In the genomic region with DNA sequence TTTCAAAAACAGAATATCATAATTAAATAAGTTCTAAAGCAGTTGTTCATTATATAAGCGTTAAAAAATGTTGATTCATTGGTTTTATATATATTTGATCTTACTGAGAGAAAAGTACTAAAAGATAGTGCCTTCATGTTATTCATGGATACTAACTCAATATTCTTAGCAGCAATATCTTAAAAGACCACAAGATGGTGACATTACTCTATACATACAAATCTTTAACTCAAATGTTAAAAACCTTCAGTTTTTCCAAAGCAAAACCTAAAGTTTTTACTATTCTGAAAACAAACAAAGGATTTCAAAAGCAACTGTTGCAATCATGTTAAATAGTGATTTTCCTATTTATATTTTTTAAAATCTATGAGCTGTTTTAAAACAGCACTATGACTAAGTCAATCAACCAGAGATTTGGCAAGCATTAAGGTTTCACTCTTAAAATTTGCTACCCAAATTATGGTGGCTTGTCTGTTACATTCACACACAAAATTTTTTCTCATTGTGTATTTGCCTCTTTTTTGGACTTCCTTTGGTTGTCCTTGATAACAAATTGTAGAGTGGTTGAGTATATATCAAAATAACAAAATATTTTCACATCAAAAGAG, we compare ENCODE assay signal across 10 cellular contexts. TPM values are rescaled to one million over a fixed set of nuclear protein-coding genes. Genes with fewer than 3 reads are reported as not detected.
DNase-seq lines count a peak whose midpoint lies in the region; ATAC-seq, FAIRE-seq and TF ChIP-seq lines count a peak whose summit lies in the region.
"Had no signal": no experiment of that assay in that cellular context is flagged by ENCODE, and none has a peak within 500 bp of the region (broad histone marks: within the 10 kb centered on the region; RNA-seq: fewer than 3 reads in every experiment).

No MANE protein-coding gene starts in this region.

- no peak overlapping the region for H3K4me3 ChIP-seq in transverse colon
- no peak overlapping the region for H3K4me3 ChIP-seq in naive thymus-derived CD4-positive, alpha-beta T cell (ENCODE audit: low read length)
- H3K4me3 ChIP-seq: SJSA1 had no signal

- H3K36me3 Mint-ChIP-seq in immature natural killer cell, result no peaks in the 10 kb centered on the region
- no peaks in the 10 kb centered on the region for H3K36me3 Mint-ChIP-seq in naive thymus-derived CD4-positive, alpha-beta T cell

- no peaks in the 10 kb centered on the region for H3K27me3 Mint-ChIP-seq in immature natural killer cell (ENCODE audit: low read depth in 3 of 3)
- H3K27me3 Mint-ChIP-seq in naive thymus-derived CD4-positive, alpha-beta T cell, result no peaks in the 10 kb centered on the region

- peaks cover 0 to 9% (median 5%) of the 10 kb centered on the region in 6 donors for H3K9me3 Mint-ChIP-seq in immature natural killer cell
- no peaks in the 10 kb centered on the region for H3K9me3 Mint-ChIP-seq in naive thymus-derived CD4-positive, alpha-beta T cell

- no peaks in the 10 kb centered on the region for H3K36me3 ChIP-seq in transverse colon
- H3K36me3 ChIP-seq in naive thymus-derived CD4-positive, alpha-beta T cell (ENCODE audit: control insufficient read depth in 2 of 3, insufficient read depth in 3 of 3, low read length in 3 of 3), result no peaks in the 10 kb centered on the region
- H3K36me3 ChIP-seq: neutrophil, SJSA1 had no signal

- no peak overlapping the region for H3K4me3 Mint-ChIP-seq in immature natural killer cell
- no peak overlapping the region for H3K4me3 Mint-ChIP-seq in naive thymus-derived CD4-positive, alpha-beta T cell

- peak; percentile 46 for ATAC-seq in HG03159 (IDR thresholded peaks at IDR 0.05; ENCODE audit: unreplicated experiment)
- ATAC-seq in naive thymus-derived CD4-positive, alpha-beta T cell, result no peak

- POLR2A ChIA-PET in naive thymus-derived CD4-positive, alpha-beta T cell (lab: Charles Lee), result no interaction called here

- TF ChIP-seq POLR2A in transverse colon (IDR thresholded peaks at IDR 0.05), result no peak

- CTCF ChIA-PET in naive thymus-derived CD4-positive, alpha-beta T cell (lab: Charles Lee), result no interaction called here

- peak; percentile 51 to 70 (median 64) for TF ChIP-seq CTCF in transverse colon (IDR thresholded peaks at IDR 0.05)

- in situ Hi-C loops in transverse colon (cut with MboI; ENCODE audit: low pct_ligation_motif_present in 1 of 4, low pct_unique_long_range_greater_than_20kb in 1 of 4, low sequenced_read_pairs in 3 of 4), result loop anchor here in 1 of 4 donors (25.0 kb wide), 1 partner anchor 1047 kb away; no protein-coding TSS in a partner anchor

- H3K27me3 ChIP-seq in transverse colon, result no peaks in the 10 kb centered on the region
- no peaks in the 10 kb centered on the region for H3K27me3 ChIP-seq in naive thymus-derived CD4-positive, alpha-beta T cell (ENCODE audit: control insufficient read depth in 2 of 2, insufficient read depth in 2 of 2, low read length in 2 of 2)
- H3K27me3 ChIP-seq: neutrophil, SJSA1 had no signal

- intact Hi-C loops in transverse colon (cut with DNase I; ENCODE audit: low total_unique reads), result no loop called here
- intact Hi-C loops in naive thymus-derived CD4-positive, alpha-beta T cell (cut with micrococcal nuclease), result loop anchor here (2.0 to 5.0 kb wide), 2 partner anchors 1045 to 1047 kb away; no protein-coding TSS in a partner anchor

- peak; percentile 97 for FAIRE-seq in frontal cortex (lab: Jason Lieb, UNC)

- peaks cover 0 to 22% (median 8%) of the 10 kb centered on the region in 4 donors for H3K4me1 ChIP-seq in transverse colon
- no peaks in the 10 kb centered on the region for H3K4me1 ChIP-seq in naive thymus-derived CD4-positive, alpha-beta T cell (ENCODE audit: control insufficient read depth in 2 of 2, insufficient read depth in 2 of 2, low read length in 2 of 2)
- H3K4me1 ChIP-seq: SJSA1 had no signal

- no peak overlapping the region for H3K27ac Mint-ChIP-seq in immature natural killer cell
- H3K27ac Mint-ChIP-seq in naive thymus-derived CD4-positive, alpha-beta T cell, result no peak overlapping the region

- 8 to 9% methylated on average over 1 of the region's 1 CpG for WGBS in transverse colon (ENCODE audit: low coverage in 1 of 2), 2 donors

- no peak for TF ChIP-seq EP300 in transverse colon (IDR thresholded peaks at IDR 0.05; ENCODE audit: low read depth)

- H3K27ac ChIP-seq in transverse colon, result no peak overlapping the region
- H3K27ac ChIP-seq in naive thymus-derived CD4-positive, alpha-beta T cell (ENCODE audit: low read depth, low read length), result no peak overlapping the region
- H3K27ac ChIP-seq: neutrophil, SJSA1 had no signal

- no peaks in the 10 kb centered on the region for H3K4me1 Mint-ChIP-seq in immature natural killer cell
- H3K4me1 Mint-ChIP-seq in naive thymus-derived CD4-positive, alpha-beta T cell, result no peaks in the 10 kb centered on the region

- DNase-seq in EL, result peak; percentile 39
- DNase-seq in RPMI7951 (ENCODE audit: low read depth), result peak; percentile 28
- no peak for DNase-seq in frontal cortex (ENCODE audit: low spot score in 2 of 2)
- no peak for DNase-seq in transverse colon
- DNase-seq in activated T-cell treated with anti-CD3 and anti-CD28 coated beads, Interleukin-2, amount 50 U/mL, for 48 hours, result no peak
- DNase-seq in immature natural killer cell, result no peak
- DNase-seq in naive thymus-derived CD4-positive, alpha-beta T cell, result no peak

- no peaks in the 10 kb centered on the region for H3K9me3 ChIP-seq in transverse colon
- H3K9me3 ChIP-seq in naive thymus-derived CD4-positive, alpha-beta T cell (ENCODE audit: control insufficient read depth in 2 of 3, low read length in 3 of 3), result no peaks in the 10 kb centered on the region
- H3K9me3 ChIP-seq: neutrophil, SJSA1 had no signal

RNA-seq across cellular contexts. Expression of gene RERGL, which starts 50.1 kb away (rescaled TPM):
- not detected in 2 replicates for total RNA-seq in RPMI7951 (2014; rRNA removed; shearing (Covaris generic))
- total RNA-seq in frontal cortex, result 2.0 TPM
- 1 to 10 TPM in 3 of 4 donors, not detected in 1; 1.1 to 1.5 (median 1.2) TPM for total RNA-seq in transverse colon
- polyA plus RNA-seq in immature natural killer cell, result not detected
- not detected for total RNA-seq in naive thymus-derived CD4-positive, alpha-beta T cell
- not detected for polyA plus RNA-seq in naive thymus-derived CD4-positive, alpha-beta T cell
- total RNA-seq: SJSA1 had no signal

Comparison
In these comparisons a context has a peak if more than half of its experiments do, and no peak if none do; other contexts are left out.
1. DNase-seq: peak in EL (single experiment) and RPMI7951 (single experiment); none in frontal cortex (0 of 2), transverse colon (single experiment), activated T-cell treated with anti-CD3 and anti-CD28 coated beads, Interleukin-2, amount 50 U/mL, for 48 hours (0 of 2), immature natural killer cell (0 of 3) and naive thymus-derived CD4-positive, alpha-beta T cell (0 of 9).